ENCODE assay signal across 35 cellular contexts in genomic region chr12:56454557-56454956, GRCh38. TPM values are rescaled to one million over a fixed set of nuclear protein-coding genes. Genes with fewer than 3 reads are reported as not detected.
"Had no signal": no experiment of that assay in that cellular context is flagged by ENCODE, and none has a peak within 500 bp of the region (broad histone marks: within the 10 kb centered on the region; RNA-seq: fewer than 3 reads in every experiment).

TSS of gene MIP (minus strand) at chr12:56454657. CDS start at chr12:56454613, 44 bp downstream.

- H3K27ac Mint-ChIP-seq: mesothelial cell of epicardium; natural killer cell; nephron progenitor cell; stimulated activated memory B cell treated with anti-CD40 and anti-IgM and Interleukin-4, amounts not matched to agents 10 μg/mL and 1 μg/mL and 100 μg/mL, for 72 hours; type B pancreatic cell had no signal

- H3K27me3 Mint-ChIP-seq: naive B cell; stimulated activated memory B cell treated with anti-CD40 and anti-IgM and Interleukin-4, amounts not matched to agents 10 μg/mL and 1 μg/mL and 100 μg/mL, for 72 hours; stimulated activated naive CD8-positive, alpha-beta T cell treated with anti-CD3 and anti-CD28 coated beads, Interleukin-15, amount 100 ng/mL, for 72 hours; type B pancreatic cell had no signal

- H3K27me3 ChIP-seq: pancreas, sigmoid colon, spleen, tibial nerve, uterus had no signal

- H3K9me3 Mint-ChIP-seq: mesothelial cell of epicardium; naive B cell; natural killer cell; nephron progenitor cell; stimulated activated memory B cell treated with anti-CD40 and anti-IgM and Interleukin-4, amounts not matched to agents 10 μg/mL and 1 μg/mL and 100 μg/mL, for 72 hours; stimulated activated naive CD8-positive, alpha-beta T cell treated with anti-CD3 and anti-CD28 coated beads, Interleukin-15, amount 100 ng/mL, for 72 hours; type B pancreatic cell had no signal

- ATAC-seq: natural killer cell; pancreas; right cardiac atrium; stimulated activated memory B cell treated with anti-CD40 and anti-IgM and Interleukin-4, amounts not matched to agents 10 μg/mL and 1 μg/mL and 100 μg/mL, for 72 hours; stimulated activated naive CD8-positive, alpha-beta T cell treated with anti-CD3 and anti-CD28 coated beads, Interleukin-15, amount 100 ng/mL, for 72 hours had no signal

- FAIRE-seq: pancreas, small intestine had no signal

- H3K4me1 ChIP-seq: prostate gland, uterus had no signal

- H3K36me3 Mint-ChIP-seq: mesothelial cell of epicardium; naive B cell; natural killer cell; stimulated activated memory B cell treated with anti-CD40 and anti-IgM and Interleukin-4, amounts not matched to agents 10 μg/mL and 1 μg/mL and 100 μg/mL, for 72 hours; type B pancreatic cell had no signal

- DNase-seq: hypothalamus; islet precursor cell; left ventricle myocardium inferior; mesendoderm; naive B cell; natural killer cell; nephron progenitor cell; nucleus accumbens; pancreas; posterior cingulate gyrus; retina; right cardiac atrium; sigmoid colon; small intestine; spleen; stimulated activated CD4-positive, alpha-beta T cell treated with anti-CD3 and anti-CD28 coated beads, Interleukin-1b, Interleukin-23, amount 100 ng/mL, for 48 hours; stimulated activated CD4-positive, alpha-beta T cell treated with anti-CD3 and anti-CD28 coated beads, Interleukin-2, amount 100 ng/mL, for 48 hours; stimulated activated CD4-positive, alpha-beta T cell treated with anti-CD3 and anti-CD28 coated beads, Interleukin-4, amount 100 ng/mL, for 4 hours; stimulated activated CD8-positive, alpha-beta memory T cell treated with anti-CD3 and anti-CD28 coated beads, Interleukin-4, amount 100 ng/mL, for 48 hours; stimulated activated naive CD4-positive, alpha-beta T cell treated with Interleukin-2 at 50 U/mL for 16 hours; stimulated activated naive CD8-positive, alpha-beta T cell treated with anti-CD3 and anti-CD28 coated beads, Interleukin-15, amount 100 ng/mL, for 72 hours; substantia nigra; uterus had no signal

- H3K9me3 ChIP-seq: left ventricle myocardium inferior, pancreas, prostate gland, sigmoid colon, spleen, tibial nerve, uterus had no signal

- H3K4me3 Mint-ChIP-seq: mesothelial cell of epicardium; natural killer cell; nephron progenitor cell; stimulated activated memory B cell treated with anti-CD40 and anti-IgM and Interleukin-4, amounts not matched to agents 10 μg/mL and 1 μg/mL and 100 μg/mL, for 72 hours; stimulated activated naive CD8-positive, alpha-beta T cell treated with anti-CD3 and anti-CD28 coated beads, Interleukin-15, amount 100 ng/mL, for 72 hours; type B pancreatic cell had no signal

- H3K36me3 ChIP-seq: left ventricle myocardium inferior, pancreas, prostate gland, sigmoid colon, spleen, tibial nerve, uterus had no signal

- H3K27ac ChIP-seq: left ventricle myocardium inferior, pancreas, prostate gland, sigmoid colon, spleen, tibial nerve, uterus had no signal

- H3K4me3 ChIP-seq: left ventricle myocardium inferior, lung, pancreas, prostate gland, sigmoid colon, spleen, tibial nerve, uterus had no signal

RNA-seq across cellular contexts. Expression of gene MIP, which starts in this region (rescaled TPM):
- total RNA-seq: kidney epithelial cell, left ventricle myocardium inferior, lower leg skin, lung, mesothelial cell of epicardium, mononuclear cell, natural killer cell, osteoblast, pancreas, prostate gland, sigmoid colon, temporal lobe, tibial nerve, ureter, uterus had no signal
- polyA plus RNA-seq: pancreas had no signal
